20 cellular contexts compared by ENCODE assay signal in the genomic region with DNA sequence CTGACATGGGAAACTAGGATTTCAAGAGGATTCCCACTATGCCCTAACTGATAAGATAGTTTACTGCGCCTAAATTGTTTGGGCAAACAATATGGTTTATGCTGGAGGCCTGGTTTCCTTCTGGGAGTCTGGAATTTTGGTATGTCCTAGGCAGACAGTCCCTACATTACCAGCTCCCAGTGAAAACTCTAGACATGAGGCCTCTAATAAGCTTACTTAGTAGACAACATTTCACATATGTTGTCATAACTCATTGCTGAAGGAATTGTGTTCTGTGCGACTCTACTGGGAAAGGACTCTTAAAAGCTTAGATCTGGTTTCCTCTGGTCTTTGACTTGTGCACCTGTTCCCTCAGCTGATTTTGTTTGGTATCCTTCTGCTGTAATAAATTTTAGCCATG. TPM values are rescaled to one million over a fixed set of nuclear protein-coding genes. Genes with fewer than 3 reads are reported as not detected.
A peak's percentile ranks its signal among the peaks of the same experiment; 100 is the strongest.
DNase-seq lines count a peak whose midpoint lies in the region; ATAC-seq, FAIRE-seq and TF ChIP-seq lines count a peak whose summit lies in the region.
"Had no signal": no experiment of that assay in that cellular context is flagged by ENCODE, and none has a peak within 500 bp of the region (broad histone marks: within the 10 kb centered on the region; RNA-seq: fewer than 3 reads in every experiment).

No MANE protein-coding gene starts in this region.

- H4K8ac ChIP-seq in mesenchymal stem cell (ENCODE audit: low read length), result no peak overlapping the region

- peaks cover 19% of the 10 kb centered on the region for H3K79me1 ChIP-seq in mesenchymal stem cell (replicated peaks; ENCODE audit: low read length, poor library complexity, severe bottlenecking)

- H3K4me3 ChIP-seq in gastroesophageal sphincter (no peak overlapping the region), mesenchymal stem cell (ENCODE audit: insufficient read depth in 1 of 2, low read depth in 1 of 2, low read length in 2 of 2) (no peak overlapping the region), sigmoid colon (no peak overlapping the region)
- H3K4me3 ChIP-seq: BLaER1 had no signal

- H3K23ac ChIP-seq in mesenchymal stem cell (ENCODE audit: low read length in 2 of 2), result no peak overlapping the region

- H3K9me3 ChIP-seq in gastroesophageal sphincter (no peaks in the 10 kb centered on the region), mesenchymal stem cell (ENCODE audit: control insufficient read depth, low read length) (peaks cover 3% of the 10 kb centered on the region), sigmoid colon (no peaks in the 10 kb centered on the region)
- H3K9me3 ChIP-seq: BLaER1 had no signal

- TF ChIP-seq CTCF in D721Med (IDR thresholded peaks at IDR 0.05; ENCODE audit: insufficient read depth, missing control alignments) (no peak), gastroesophageal sphincter (IDR thresholded peaks at IDR 0.05) (no peak), sigmoid colon (IDR thresholded peaks at IDR 0.05) (no peak)

- no peak overlapping the region for H2AK5ac ChIP-seq in mesenchymal stem cell (ENCODE audit: low read length, severe bottlenecking)

- H2BK12ac ChIP-seq in mesenchymal stem cell (ENCODE audit: low read length in 2 of 2), result no peak overlapping the region

- DNase-seq in D721Med (ENCODE audit: insufficient read length, low spot score) (no peak), mesenchymal stem cell (peak; percentile 58), sigmoid colon (no peak), HUDEP-2 (lab: John Stamatoyannopoulos, UW; ENCODE audit: unreplicated experiment in 76 of 76) (no peak)
- DNase-seq: CD8-positive, alpha-beta T cell; GF-D8; HFFc6; Karpas-422; NCI-H1105 treated with DMSO at 0.1 percent for 48 hours; NCI-H187; NCI-H226; NCI-H526; SIG-M5 had no signal

- no peak overlapping the region for H3K9ac ChIP-seq in mesenchymal stem cell (ENCODE audit: low read length)
- H3K9ac ChIP-seq: BLaER1 had no signal

- TF ChIP-seq POLR2A in gastroesophageal sphincter (IDR thresholded peaks at IDR 0.05) (no peak), sigmoid colon (IDR thresholded peaks at IDR 0.05) (no peak)

- H3K4me1 ChIP-seq in gastroesophageal sphincter, result peaks cover 0 to 17% (median 0%) of the 10 kb centered on the region in 3 donors
- no peaks in the 10 kb centered on the region for H3K4me1 ChIP-seq in mesenchymal stem cell (ENCODE audit: control insufficient read depth, insufficient read depth, low read depth, low read length)
- peaks cover 0 to 19% (median 15%) of the 10 kb centered on the region in 4 donors for H3K4me1 ChIP-seq in sigmoid colon
- H3K4me1 ChIP-seq: BLaER1 had no signal

- no peak overlapping the region for H2AFZ ChIP-seq in mesenchymal stem cell (ENCODE audit: low read depth, low read length)

- no peak overlapping the region for H3K18ac ChIP-seq in mesenchymal stem cell (ENCODE audit: low read depth in 1 of 2, low read length in 2 of 2)

- peak; percentile 35 for FAIRE-seq in D721Med (lab: Jason Lieb, UNC)
- FAIRE-seq: GM12891, GM18507 had no signal

- H3K4me2 ChIP-seq in mesenchymal stem cell (ENCODE audit: low read length, poor library complexity, severe bottlenecking), result no peak overlapping the region
- H3K4me2 ChIP-seq: BLaER1 had no signal

- H3K36me3 ChIP-seq in gastroesophageal sphincter (peaks cover 0 to 19% of the 10 kb centered on the region in 2 donors), mesenchymal stem cell (ENCODE audit: control insufficient read depth in 1 of 2, insufficient read depth in 2 of 2, low read depth in 1 of 2, low read length in 2 of 2) (peaks cover 0 to 16% of the 10 kb centered on the region in 2 experiments), sigmoid colon (peaks cover 0 to 15% (median 0%) of the 10 kb centered on the region in 4 donors)
- H3K36me3 ChIP-seq: BLaER1 had no signal

- no peak overlapping the region for H3K4ac ChIP-seq in mesenchymal stem cell (ENCODE audit: low read depth in 1 of 2, low read length in 2 of 2)

- peak overlapping the region; percentile 49 for H2BK120ac ChIP-seq in mesenchymal stem cell (ENCODE audit: low read depth, low read length)

- H3K27ac ChIP-seq in gastroesophageal sphincter (peak overlapping the region; percentile 23 to 41 (median 30)), mesenchymal stem cell (ENCODE audit: low read length, poor library complexity, severe bottlenecking) (no peak overlapping the region), sigmoid colon (peak overlapping the region in 3 of 4 donors; percentile 20 to 62 (median 48))
- H3K27ac ChIP-seq: BLaER1 had no signal

- H3K14ac ChIP-seq in mesenchymal stem cell (ENCODE audit: low read length in 2 of 2), result no peak overlapping the region

- H4K91ac ChIP-seq in mesenchymal stem cell (ENCODE audit: low read length), result no peak overlapping the region

- no peak for TF ChIP-seq EP300 in gastroesophageal sphincter (IDR thresholded peaks at IDR 0.05)
- no peak for TF ChIP-seq EP300 in sigmoid colon (IDR thresholded peaks at IDR 0.05)

- no peak overlapping the region for H2BK15ac ChIP-seq in mesenchymal stem cell (ENCODE audit: low read depth, poor library complexity, severe bottlenecking)

- intact Hi-C loops in sigmoid colon (cut with DNase I), result no loop called here

- H3K27me3 ChIP-seq in gastroesophageal sphincter, result no peaks in the 10 kb centered on the region
- no peaks in the 10 kb centered on the region for H3K27me3 ChIP-seq in mesenchymal stem cell (ENCODE audit: control insufficient read depth in 1 of 2, insufficient read depth in 1 of 2, low read length in 2 of 2)
- no peaks in the 10 kb centered on the region for H3K27me3 ChIP-seq in sigmoid colon
- H3K27me3 ChIP-seq: BLaER1 had no signal

- WGBS in gastroesophageal sphincter (ENCODE audit: low coverage in 1 of 2), 2 donors, result 36 to 61% methylated on average over 1 to 2 of the region's 2 CpGs
- 37% methylated on average over 2 of the region's 2 CpGs for WGBS in mesenchymal stem cell
- 81 to 95% methylated on average over 2 of the region's 2 CpGs for WGBS in sigmoid colon, 2 donors

- H2BK5ac ChIP-seq in mesenchymal stem cell (ENCODE audit: low read depth, low read length, poor library complexity, severe bottlenecking), result no peak overlapping the region

- ATAC-seq in gastroesophageal sphincter (no peak), HG02588 (IDR thresholded peaks at IDR 0.05; ENCODE audit: unreplicated experiment) (no peak), GM21825 (IDR thresholded peaks at IDR 0.05; ENCODE audit: unreplicated experiment) (no peak), GM19452 (IDR thresholded peaks at IDR 0.05; ENCODE audit: unreplicated experiment) (no peak)
- ATAC-seq: CD8-positive, alpha-beta T cell had no signal

RNA-seq across cellular contexts. Expression of gene PRPF39, which starts 18.0 kb away (rescaled TPM):
- 10 to 100 TPM; 11.3 to 35.1 (median 18.9) TPM for total RNA-seq in gastroesophageal sphincter
- 18.4 TPM for polyA plus RNA-seq in mesenchymal stem cell (2013, experiment 1 of 2)
- 19.2 TPM for polyA plus RNA-seq in mesenchymal stem cell (2013, experiment 2 of 2)
- 10 to 100 TPM; 23.2 to 41.0 (median 30.0) TPM for total RNA-seq in sigmoid colon
- polyA plus RNA-seq in sigmoid colon, result 10 to 100 TPM in 1 of 3 donors, 1 to 10 TPM in 2; 5.5 to 12.6 (median 8.4) TPM
